Comparison of ENCODE assay signal across 25 cellular contexts in genomic region chr5:160961761-160962160, GRCh38.
"Had no signal": no experiment of that assay in that cellular context is flagged by ENCODE, and none has a peak within 500 bp of the region (broad histone marks: within the 10 kb centered on the region; RNA-seq: fewer than 3 reads in every experiment).

No MANE protein-coding gene starts in this region.

- ATAC-seq: activated T-cell treated with anti-CD3 and anti-CD28 coated beads, Interleukin-2, amount 50 U/mL, for 72 hours; esophagus mucosa; left ventricle myocardium superior; natural killer cell had no signal

- H3K36me3 Mint-ChIP-seq: activated naive CD8-positive, alpha-beta T cell treated with anti-CD3 and anti-CD28 coated beads, Interleukin-2, amount 10 ng/mL, durations not matched to agents 7 days and 5 days; natural killer cell had no signal

- H3K9me3 ChIP-seq: testis, vagina had no signal

- H3K36me3 ChIP-seq: vagina had no signal

- H3K4me1 ChIP-seq: testis had no signal

- H3K4me1 Mint-ChIP-seq: activated naive CD8-positive, alpha-beta T cell treated with anti-CD3 and anti-CD28 coated beads, Interleukin-2, amount 10 ng/mL, durations not matched to agents 7 days and 5 days; natural killer cell had no signal

- DNase-seq: activated CD4-positive, alpha-beta T cell treated with anti-CD3 and anti-CD28 coated beads for 4 hours; activated CD4-positive, alpha-beta T cell treated with anti-CD3 and anti-CD28 coated beads, Interleukin-2, amount 50 U/mL, for 48 hours; activated CD4-positive, CD25-positive, alpha-beta regulatory T cell; activated effector memory CD4-positive, alpha-beta T cell treated with Interleukin-2 at 50 U/mL for 16 hours; activated naive CD4-positive, alpha-beta T cell treated with anti-CD3 and anti-CD28 coated beads for 36 hours; activated naive CD8-positive, alpha-beta T cell treated with anti-CD3 and anti-CD28 coated beads, Interleukin-2, amount 10 ng/mL, durations not matched to agents 7 days and 5 days; activated T-cell treated with anti-CD3 and anti-CD28 coated beads, Interleukin-2, amount 50 U/mL, for 72 hours; amniotic stem cell; effector CD4-positive, alpha-beta T cell; foreskin melanocyte; hypothalamus; left ventricle myocardium superior; midbrain; natural killer cell; retina; stimulated activated CD4-positive, alpha-beta T cell treated with anti-CD3 and anti-CD28 coated beads, Interleukin-2, amount 100 ng/mL, for 48 hours; stimulated activated CD8-positive, alpha-beta memory T cell treated with anti-CD3 and anti-CD28 coated beads, Interleukin-4, amount 100 ng/mL, for 48 hours; stimulated activated naive CD4-positive, alpha-beta T cell; T1000; testis; trophoblast cell had no signal

- H3K27me3 ChIP-seq: testis, vagina had no signal

- H3K27me3 Mint-ChIP-seq: activated naive CD8-positive, alpha-beta T cell treated with anti-CD3 and anti-CD28 coated beads, Interleukin-2, amount 10 ng/mL, durations not matched to agents 7 days and 5 days; progenitor cell of endocrine pancreas had no signal

- H3K4me3 ChIP-seq: testis, vagina had no signal

- H3K4me3 Mint-ChIP-seq: activated naive CD4-positive, alpha-beta T cell treated with anti-CD3 and anti-CD28 coated beads for 36 hours; activated naive CD8-positive, alpha-beta T cell treated with anti-CD3 and anti-CD28 coated beads, Interleukin-2, amount 10 ng/mL, durations not matched to agents 7 days and 5 days; activated T-cell treated with anti-CD3 and anti-CD28 coated beads, Interleukin-2, amount 50 U/mL, for 72 hours; dendritic cell treated with granulocyte-macrophage colony-stimulating factor and Interleukin-4, amounts not matched to agents 40 ng/mL and 50 ng/mL, for 4 days; natural killer cell had no signal

- H3K27ac Mint-ChIP-seq: activated naive CD4-positive, alpha-beta T cell treated with anti-CD3 and anti-CD28 coated beads for 36 hours; activated naive CD8-positive, alpha-beta T cell treated with anti-CD3 and anti-CD28 coated beads, Interleukin-2, amount 10 ng/mL, durations not matched to agents 7 days and 5 days; activated T-cell treated with anti-CD3 and anti-CD28 coated beads, Interleukin-2, amount 50 U/mL, for 72 hours; dendritic cell treated with granulocyte-macrophage colony-stimulating factor and Interleukin-4, amounts not matched to agents 40 ng/mL and 50 ng/mL, for 4 days; natural killer cell; progenitor cell of endocrine pancreas had no signal

- H3K27ac ChIP-seq: testis, vagina had no signal

- H3K9me3 Mint-ChIP-seq: activated naive CD4-positive, alpha-beta T cell treated with anti-CD3 and anti-CD28 coated beads for 36 hours; activated naive CD8-positive, alpha-beta T cell treated with anti-CD3 and anti-CD28 coated beads, Interleukin-2, amount 10 ng/mL, durations not matched to agents 7 days and 5 days; activated T-cell treated with anti-CD3 and anti-CD28 coated beads, Interleukin-2, amount 50 U/mL, for 72 hours; dendritic cell treated with granulocyte-macrophage colony-stimulating factor and Interleukin-4, amounts not matched to agents 40 ng/mL and 50 ng/mL, for 4 days had no signal
